In genomic region chr12:106063826-106064575, GRCh38 we compare ENCODE assay signal across 19 cellular contexts.
"Had no signal": no experiment of that assay in that cellular context is flagged by ENCODE, and none has a peak within 500 bp of the region (broad histone marks: within the 10 kb centered on the region; RNA-seq: fewer than 3 reads in every experiment).

No MANE protein-coding gene starts in this region.

- H3K9me3 Mint-ChIP-seq: activated CD4-positive, alpha-beta T cell treated with anti-CD3 and anti-CD28 coated beads, Interleukin-2, amount 10 ng/mL, durations not matched to agents 7 days and 5 days; activated naive CD4-positive, alpha-beta T cell treated with anti-CD3 and anti-CD28 coated beads, Interleukin-2, amount 10 ng/mL, durations not matched to agents 7 days and 5 days; activated naive CD8-positive, alpha-beta T cell treated with anti-CD3 and anti-CD28 coated beads, Interleukin-2, amount 50 U/mL, for 24 hours; activated T-cell treated with anti-CD3 and anti-CD28 coated beads, Interleukin-2, amount 50 U/mL, for 4 hours; central memory CD8-positive, alpha-beta T cell had no signal

- H3K4me3 ChIP-seq: coronary artery, lung, prostate gland, right atrium auricular region, transverse colon had no signal

- H3K27ac Mint-ChIP-seq: activated CD4-positive, alpha-beta T cell treated with anti-CD3 and anti-CD28 coated beads, Interleukin-2, amount 10 ng/mL, durations not matched to agents 7 days and 5 days; activated CD8-positive, alpha-beta T cell treated with anti-CD3 and anti-CD28 coated beads, Interleukin-2, amount 10 ng/mL, durations not matched to agents 7 days and 5 days; activated naive CD4-positive, alpha-beta T cell treated with anti-CD3 and anti-CD28 coated beads, Interleukin-2, amount 10 ng/mL, durations not matched to agents 7 days and 5 days; activated naive CD8-positive, alpha-beta T cell treated with anti-CD3 and anti-CD28 coated beads, Interleukin-2, amount 50 U/mL, for 24 hours; mesothelial cell of epicardium had no signal

- H3K27me3 ChIP-seq: brain microvascular endothelial cell, right atrium auricular region, transverse colon had no signal

- DNase-seq: activated CD4-positive, alpha-beta T cell treated with anti-CD3 and anti-CD28 coated beads, Interleukin-2, amount 10 ng/mL, durations not matched to agents 7 days and 5 days; activated CD8-positive, alpha-beta T cell treated with anti-CD3 and anti-CD28 coated beads, Interleukin-2, amount 10 ng/mL, durations not matched to agents 7 days and 5 days; activated naive CD4-positive, alpha-beta T cell treated with anti-CD3 and anti-CD28 coated beads, Interleukin-2, amount 10 ng/mL, durations not matched to agents 7 days and 5 days; activated naive CD8-positive, alpha-beta T cell treated with anti-CD3 and anti-CD28 coated beads, Interleukin-2, amount 50 U/mL, for 24 hours; activated T-cell treated with anti-CD3 and anti-CD28 coated beads, Interleukin-2, amount 50 U/mL, for 4 hours; aorta; brain microvascular endothelial cell; foreskin fibroblast; hippocampal formation; stimulated activated naive CD8-positive, alpha-beta T cell treated with anti-CD3 and anti-CD28 coated beads, Interleukin-15, Interleukin-2, amounts not matched to agents 100 U/mL and 50 U/mL, for 24 hours; transverse colon had no signal

- H3K27ac ChIP-seq: brain microvascular endothelial cell, prostate gland, right atrium auricular region, transverse colon had no signal

- H3K4me1 ChIP-seq: prostate gland, transverse colon had no signal

- H3K36me3 Mint-ChIP-seq: activated naive CD4-positive, alpha-beta T cell treated with anti-CD3 and anti-CD28 coated beads, Interleukin-2, amount 10 ng/mL, durations not matched to agents 7 days and 5 days had no signal

- H3K27me3 Mint-ChIP-seq: activated naive CD4-positive, alpha-beta T cell treated with anti-CD3 and anti-CD28 coated beads, Interleukin-2, amount 10 ng/mL, durations not matched to agents 7 days and 5 days; central memory CD8-positive, alpha-beta T cell had no signal

- H3K4me1 Mint-ChIP-seq: activated CD4-positive, alpha-beta T cell treated with anti-CD3 and anti-CD28 coated beads, Interleukin-2, amount 10 ng/mL, durations not matched to agents 7 days and 5 days; activated naive CD4-positive, alpha-beta T cell treated with anti-CD3 and anti-CD28 coated beads, Interleukin-2, amount 10 ng/mL, durations not matched to agents 7 days and 5 days; activated naive CD8-positive, alpha-beta T cell treated with anti-CD3 and anti-CD28 coated beads, Interleukin-2, amount 50 U/mL, for 24 hours; central memory CD8-positive, alpha-beta T cell had no signal

- H3K9me3 ChIP-seq: prostate gland, right atrium auricular region, transverse colon had no signal

- ATAC-seq: activated CD4-positive, CD25-positive, alpha-beta regulatory T cell treated with anti-CD3 and anti-CD28 coated beads, Interleukin-2, amount 50 U/mL, for 24 hours; activated CD8-positive, alpha-beta T cell treated with anti-CD3 and anti-CD28 coated beads, Interleukin-2, amount 10 ng/mL, durations not matched to agents 7 days and 5 days; activated naive CD8-positive, alpha-beta T cell treated with anti-CD3 and anti-CD28 coated beads, Interleukin-2, amount 50 U/mL, for 24 hours; activated T-cell treated with anti-CD3 and anti-CD28 coated beads, Interleukin-2, amount 50 U/mL, for 4 hours; stimulated activated naive CD8-positive, alpha-beta T cell treated with anti-CD3 and anti-CD28 coated beads, Interleukin-15, Interleukin-2, amounts not matched to agents 100 U/mL and 50 U/mL, for 24 hours had no signal

- FAIRE-seq: keratinocyte had no signal

- H3K36me3 ChIP-seq: prostate gland, transverse colon had no signal

- H3K4me3 Mint-ChIP-seq: activated CD4-positive, alpha-beta T cell treated with anti-CD3 and anti-CD28 coated beads, Interleukin-2, amount 10 ng/mL, durations not matched to agents 7 days and 5 days; activated CD8-positive, alpha-beta T cell treated with anti-CD3 and anti-CD28 coated beads, Interleukin-2, amount 10 ng/mL, durations not matched to agents 7 days and 5 days; activated naive CD4-positive, alpha-beta T cell treated with anti-CD3 and anti-CD28 coated beads, Interleukin-2, amount 10 ng/mL, durations not matched to agents 7 days and 5 days; activated naive CD8-positive, alpha-beta T cell treated with anti-CD3 and anti-CD28 coated beads, Interleukin-2, amount 50 U/mL, for 24 hours; activated T-cell treated with anti-CD3 and anti-CD28 coated beads, Interleukin-2, amount 50 U/mL, for 4 hours; central memory CD8-positive, alpha-beta T cell; mesothelial cell of epicardium had no signal
